In genomic region chr1:116904791-116905320, GRCh38 we compare ENCODE assay signal across 26 cellular contexts. TPM values are rescaled to one million over a fixed set of nuclear protein-coding genes. Genes with fewer than 3 reads are reported as not detected.
DNase-seq lines count a peak whose midpoint lies in the region; ATAC-seq, FAIRE-seq and TF ChIP-seq lines count a peak whose summit lies in the region.
"Had no signal": no experiment of that assay in that cellular context is flagged by ENCODE, and none has a peak within 500 bp of the region (broad histone marks: within the 10 kb centered on the region; RNA-seq: fewer than 3 reads in every experiment).

No MANE protein-coding gene starts in this region.

- H3K79me2 ChIP-seq in keratinocyte (ENCODE audit: control insufficient read depth, insufficient read depth, low read length): peaks cover 6% of the 10 kb centered on the region

- H3K4me1 ChIP-seq in keratinocyte (ENCODE audit: control insufficient read depth, extremely low read depth, insufficient read depth, low read length): peaks cover 56% of the 10 kb centered on the region
- H3K4me1 ChIP-seq in ovary (ENCODE audit: insufficient read depth): no peaks in the 10 kb centered on the region

- H3K27me3 ChIP-seq in bronchial epithelial cell (ENCODE audit: control insufficient read depth, insufficient read depth, low read length) (no peaks in the 10 kb centered on the region), keratinocyte (ENCODE audit: control insufficient read depth, extremely low read depth, insufficient read depth, low read length) (no peaks in the 10 kb centered on the region), ovary (no peaks in the 10 kb centered on the region)

- H3K27ac ChIP-seq in keratinocyte (ENCODE audit: control insufficient read depth, insufficient read depth, low read length) (no peak overlapping the region), ovary (no peak overlapping the region)
- H3K27ac ChIP-seq: BLaER1 treated with 17β-estradiol and CSF1 and Interleukin-3, amounts not matched to agents 10 nM and 100 nM; RWPE1 had no signal

- dilution Hi-C loops in keratinocyte (cut with MboI; ENCODE audit: extremely low pct_ligation_motif_present, low sequenced_read_pairs): no loop called here

- H3K4me2 ChIP-seq in keratinocyte (ENCODE audit: control insufficient read depth, extremely low read depth, insufficient read depth, low read depth, low read length): no peak overlapping the region
- H3K4me2 ChIP-seq: BLaER1 treated with 17β-estradiol and CSF1 and Interleukin-3, amounts not matched to agents 10 nM and 100 nM had no signal

- WGBS in ovary, 3 donors: 36 to 44% (median 41%) methylated on average over 2 of the region's 2 CpGs

- no peak for TF ChIP-seq EP300 in ovary (IDR thresholded peaks at IDR 0.05)

- H3K36me3 ChIP-seq in bronchial epithelial cell (ENCODE audit: control insufficient read depth, insufficient read depth, low read length) (no peaks in the 10 kb centered on the region), keratinocyte (ENCODE audit: control insufficient read depth in 2 of 2, extremely low read depth in 1 of 2, insufficient read depth in 2 of 2, low read length in 2 of 2) (no peaks in the 10 kb centered on the region), ovary (no peaks in the 10 kb centered on the region)
- H3K36me3 ChIP-seq: BLaER1 treated with 17β-estradiol and CSF1 and Interleukin-3, amounts not matched to agents 10 nM and 100 nM had no signal

- intact Hi-C loops in ovary (cut with DNase I): no loop called here

- TF ChIP-seq POLR2A in ovary (IDR thresholded peaks at IDR 0.05): no peak

- TF ChIP-seq CTCF in bronchial epithelial cell (IDR thresholded peaks at IDR 0.05; ENCODE audit: insufficient read depth, low read length, severe bottlenecking) (no peak), keratinocyte (optimal IDR thresholded peaks at IDR 0.05 in 1 of 3, IDR thresholded peaks at IDR 0.05 in 1 of 3, conservative IDR thresholded peaks at IDR 0.05 in 1 of 3; ENCODE audit: extremely low read depth in 1 of 3, insufficient read depth in 2 of 3, low read length in 3 of 3) (no peak), ovary (IDR thresholded peaks at IDR 0.05) (no peak)

- H3K9me1 ChIP-seq in keratinocyte (ENCODE audit: control insufficient read depth, extremely low read depth, insufficient read depth, low read length): no peaks in the 10 kb centered on the region

- H3K9me3 ChIP-seq in keratinocyte (ENCODE audit: control insufficient read depth, low read depth, low read length): no peaks in the 10 kb centered on the region
- no peaks in the 10 kb centered on the region for H3K9me3 ChIP-seq in ovary

- no peak for FAIRE-seq in bronchial epithelial cell (lab: Jason Lieb, UNC)
- peak; percentile 58 for FAIRE-seq in keratinocyte (lab: Jason Lieb, UNC)
- FAIRE-seq: G401.6, GM12878, H54, HepG2 had no signal

- no peak overlapping the region for H2AFZ ChIP-seq in keratinocyte (ENCODE audit: control insufficient read depth, low read length)

- DNase-seq in AG20443 (ENCODE audit: low spot score): peak; percentile 48
- peak; percentile 27 for DNase-seq in NCI-H226
- DNase-seq in bronchial epithelial cell (ENCODE audit: low read depth): peak; percentile 65
- no peak for DNase-seq in keratinocyte (ENCODE audit: low read depth, low spot score)
- DNase-seq in ovary: no peak
- DNase-seq in NOMO-1 treated with dmso at 0.1 percent for 144 hours (lab: John Stamatoyannopoulos, UW; ENCODE audit: unreplicated experiment): no peak
- DNase-seq: AML-193; CD4-positive, alpha-beta T cell; DMS53; Kasumi-1; MV-4-11; NCI-H1105; NCI-H1436 treated with DMSO at 0.1 percent for 48 hours; NCI-H187 treated with DMSO at 0.1 percent for 48 hours; NCI-H2107; NCI-H446 treated with DMSO at 0.1 percent for 48 hours; NCI-H526; SHP77 treated with DMSO at 0.1 percent for 48 hours had no signal

- H3K9ac ChIP-seq in keratinocyte (ENCODE audit: control insufficient read depth, extremely low read depth, insufficient read depth, low read length): no peak overlapping the region
- H3K9ac ChIP-seq: BLaER1 treated with 17β-estradiol and CSF1 and Interleukin-3, amounts not matched to agents 10 nM and 100 nM had no signal

- no peak for ATAC-seq in GM21619 (IDR thresholded peaks at IDR 0.05; ENCODE audit: unreplicated experiment)
- ATAC-seq: GM12878, HepG2, Panc1 had no signal

- H4K20me1 ChIP-seq in keratinocyte (ENCODE audit: control insufficient read depth, extremely low read depth, insufficient read depth, low read length): no peaks in the 10 kb centered on the region

- H3K4me3 ChIP-seq in bronchial epithelial cell (ENCODE audit: low read depth, low read length) (no peak overlapping the region), keratinocyte (ENCODE audit: control insufficient read depth in 2 of 3, extremely low read depth in 1 of 3, insufficient read depth in 2 of 3, low read depth in 1 of 3, low read length in 3 of 3) (no peak overlapping the region), ovary (no peak overlapping the region)
- H3K4me3 ChIP-seq: BLaER1 treated with 17β-estradiol and CSF1 and Interleukin-3, amounts not matched to agents 10 nM and 100 nM; GM12878 had no signal

RNA-seq across cellular contexts. Expression of gene PTGFRN, which starts 4.9 kb away (rescaled TPM):
- total RNA-seq in bronchial epithelial cell (89.2 and 117 TPM in 2 replicates), ovary (10 to 100 TPM; 26.0 to 87.6 (median 65.8) TPM)
- polyA plus RNA-seq in keratinocyte (153 to 177 TPM (median 172 TPM) in 3 replicates), ovary (100 to 1,000 TPM in 1 of 2 donors, 10 to 100 TPM in 1; 22.9 to 106 TPM)
- polyA plus RNA-seq in keratinocyte (2011; ENCODE audit: low read depth): 26.7 TPM
- 76.8 and 129 TPM in 2 replicates for polyA plus RNA-seq in keratinocyte (2011; cell fraction: cytosol; rRNA removed)
- 521 and 554 TPM in 2 replicates for polyA plus RNA-seq in keratinocyte (2011; cell fraction: nucleus; rRNA removed)
- polyA plus RNA-seq in keratinocyte (2012; ENCODE audit: low replicate concordance): 122 and 205 TPM in 2 replicates
- polyA minus RNA-seq in keratinocyte: 166 to 258 TPM (median 258 TPM) in 3 replicates
- 121 TPM for polyA minus RNA-seq in keratinocyte (2011; cell fraction: cytosol; rRNA and poly(A)+ RNA removed)
- polyA minus RNA-seq in keratinocyte (2011; cell fraction: nucleus; rRNA and poly(A)+ RNA removed): 395 and 657 TPM in 2 replicates

Comparison
In these comparisons a context has a peak if more than half of its experiments do, and no peak if none do; other contexts are left out.
1. DNase-seq: peak in AG20443 (single experiment), NCI-H226 (single experiment) and bronchial epithelial cell (single experiment); none in keratinocyte (single experiment), ovary (0 of 5) and NOMO-1 treated with dmso at 0.1 percent for 144 hours (single experiment).